ENCODE assay signal across 15 cellular contexts in genomic region chr4:113657834-113658233, GRCh38.
DNase-seq lines count a peak whose midpoint lies in the region; ATAC-seq, FAIRE-seq and TF ChIP-seq lines count a peak whose summit lies in the region.
"Had no signal": no experiment of that assay in that cellular context is flagged by ENCODE, and none has a peak within 500 bp of the region (broad histone marks: within the 10 kb centered on the region; RNA-seq: fewer than 3 reads in every experiment).

No MANE protein-coding gene starts in this region.

- no peak overlapping the region for H3K9ac ChIP-seq in astrocyte (ENCODE audit: low read length)

- TF ChIP-seq POLR2A in adrenal gland (IDR thresholded peaks at IDR 0.05): no peak

- intact Hi-C loops in mucosa of descending colon (cut with DNase I, micrococcal nuclease): no loop called here
- intact Hi-C loops in adrenal gland (cut with DNase I): no loop called here

- H3K4me2 ChIP-seq in astrocyte (ENCODE audit: low read length): no peak overlapping the region

- ATAC-seq in mucosa of descending colon: peak; percentile 78
- no peak for ATAC-seq in GM19397 (IDR thresholded peaks at IDR 0.05; ENCODE audit: unreplicated experiment)
- ATAC-seq: activated CD8-positive, alpha-beta T cell treated with anti-CD3 and anti-CD28 coated beads, Interleukin-2, amount 10 ng/mL, durations not matched to agents 7 days and 5 days had no signal

- H3K4me1 ChIP-seq in astrocyte (ENCODE audit: insufficient read depth, low read length) (no peaks in the 10 kb centered on the region), mucosa of descending colon (ENCODE audit: low read depth) (peaks cover 12% of the 10 kb centered on the region), adrenal gland (replicated peaks in 1 of 2) (peaks cover 9 to 11% of the 10 kb centered on the region in 2 donors)

- no peak overlapping the region for H2AFZ ChIP-seq in astrocyte (ENCODE audit: low read depth, low read length)

- H3K4me1 Mint-ChIP-seq in HFFc6 (ENCODE audit: low read depth) (peaks cover 47% of the 10 kb centered on the region), astrocyte (ENCODE audit: low read depth, unreplicated experiment) (peaks cover 9% of the 10 kb centered on the region)

- no peaks in the 10 kb centered on the region; the same call in 1 of the 2 replicates for H3K27me3 Mint-ChIP-seq in HFFc6 (ENCODE audit: insufficient read depth)
- no peaks in the 10 kb centered on the region for H3K27me3 Mint-ChIP-seq in astrocyte (ENCODE audit: low read depth, unreplicated experiment)
- H3K27me3 Mint-ChIP-seq: IgD-negative memory B cell had no signal

- H3K9me3 Mint-ChIP-seq in HFFc6 (no peaks in the 10 kb centered on the region), astrocyte (ENCODE audit: unreplicated experiment) (no peaks in the 10 kb centered on the region)
- H3K9me3 Mint-ChIP-seq: IgD-negative memory B cell had no signal

- H4K20me1 ChIP-seq in astrocyte (ENCODE audit: insufficient read depth, low read length): peaks cover 16% of the 10 kb centered on the region

- DNase-seq in NCI-H510A treated with DMSO at 0.1 percent for 48 hours (lab: John Stamatoyannopoulos, UW) (peak; percentile 52), NCI-H510A (lab: John Stamatoyannopoulos, UW) (no peak), HFFc6 (no peak), astrocyte (ENCODE audit: low read depth) (peak; percentile 63), mucosa of descending colon (no peak), adrenal gland (no peak), inferior parietal cortex (ENCODE audit: extremely low spot score) (no peak)
- DNase-seq: activated CD8-positive, alpha-beta T cell treated with anti-CD3 and anti-CD28 coated beads, Interleukin-2, amount 10 ng/mL, durations not matched to agents 7 days and 5 days; brain microvascular endothelial cell; esophagus squamous epithelium; NCI-H774; stomach had no signal

- peak; percentile 55 for FAIRE-seq in astrocyte (lab: Jason Lieb, UNC)

- no peak overlapping the region for H3K27ac ChIP-seq in astrocyte (ENCODE audit: low read depth, low read length)
- H3K27ac ChIP-seq in adrenal gland: peak overlapping the region in 1 of 5 donors; percentile 24
- H3K27ac ChIP-seq: brain microvascular endothelial cell, esophagus squamous epithelium, neutrophil had no signal

- H3K9me3 ChIP-seq in astrocyte (ENCODE audit: insufficient read depth, low read depth, low read length): no peaks in the 10 kb centered on the region
- H3K9me3 ChIP-seq in mucosa of descending colon: no peaks in the 10 kb centered on the region
- no peaks in the 10 kb centered on the region for H3K9me3 ChIP-seq in adrenal gland (replicated peaks in 1 of 3)
- H3K9me3 ChIP-seq: esophagus squamous epithelium, neutrophil, stomach had no signal

- peaks cover 30% of the 10 kb centered on the region for H3K36me3 Mint-ChIP-seq in HFFc6 (ENCODE audit: low read depth)
- peaks cover 9% of the 10 kb centered on the region for H3K36me3 Mint-ChIP-seq in astrocyte (ENCODE audit: low read depth, unreplicated experiment)

- no peak overlapping the region; the same call in 1 of the 2 replicates for H3K4me3 Mint-ChIP-seq in HFFc6
- H3K4me3 Mint-ChIP-seq in astrocyte (ENCODE audit: unreplicated experiment): no peak overlapping the region
- H3K4me3 Mint-ChIP-seq: activated CD8-positive, alpha-beta T cell treated with anti-CD3 and anti-CD28 coated beads, Interleukin-2, amount 10 ng/mL, durations not matched to agents 7 days and 5 days had no signal

- TF ChIP-seq CTCF in HFFc6 (IDR thresholded peaks at IDR 0.05) (no peak), astrocyte (IDR thresholded peaks at IDR 0.05; ENCODE audit: insufficient read depth, low read depth, low read length) (no peak), mucosa of descending colon (IDR thresholded peaks at IDR 0.05) (no peak), adrenal gland (IDR thresholded peaks at IDR 0.05) (no peak)

- WGBS in adrenal gland, 4 donors: 22 to 31% (median 28%) methylated on average over 3 of the region's 3 CpGs

- H3K27ac Mint-ChIP-seq in HFFc6 (peak overlapping the region; percentile 55; the same call in 1 of the 2 replicates), astrocyte (ENCODE audit: unreplicated experiment) (no peak overlapping the region)
- H3K27ac Mint-ChIP-seq: activated CD8-positive, alpha-beta T cell treated with anti-CD3 and anti-CD28 coated beads, Interleukin-2, amount 10 ng/mL, durations not matched to agents 7 days and 5 days; IgD-negative memory B cell had no signal

- H3K27me3 ChIP-seq in astrocyte (ENCODE audit: insufficient read depth, low read length): no peaks in the 10 kb centered on the region
- no peaks in the 10 kb centered on the region for H3K27me3 ChIP-seq in adrenal gland
- H3K27me3 ChIP-seq: brain microvascular endothelial cell, esophagus squamous epithelium, neutrophil, stomach had no signal

- H3K36me3 ChIP-seq in astrocyte (ENCODE audit: insufficient read depth, low read length): no peaks in the 10 kb centered on the region
- H3K36me3 ChIP-seq in mucosa of descending colon (ENCODE audit: low read depth): no peaks in the 10 kb centered on the region
- H3K36me3 ChIP-seq in adrenal gland (replicated peaks in 1 of 2): no peaks in the 10 kb centered on the region
- H3K36me3 ChIP-seq: brain microvascular endothelial cell, neutrophil, stomach had no signal

- no peak overlapping the region for H3K4me3 ChIP-seq in astrocyte (ENCODE audit: insufficient read depth, low read depth, low read length)
- H3K4me3 ChIP-seq in mucosa of descending colon: no peak overlapping the region
- H3K4me3 ChIP-seq in adrenal gland: no peak overlapping the region
- H3K4me3 ChIP-seq: esophagus squamous epithelium, stomach had no signal

- H3K79me2 ChIP-seq in astrocyte (ENCODE audit: insufficient read depth, low read length): peaks cover 17% of the 10 kb centered on the region

Comparison
In these comparisons a context has a peak if more than half of its experiments do, and no peak if none do; other contexts are left out.
1. DNase-seq: peak in NCI-H510A treated with DMSO at 0.1 percent for 48 hours (single experiment) and astrocyte (single experiment); none in NCI-H510A (single experiment), HFFc6 (single experiment), mucosa of descending colon (0 of 3), adrenal gland (0 of 7) and inferior parietal cortex (single experiment).